10 cellular contexts compared by ENCODE assay signal in genomic region chr17:64503821-64504768, GRCh38. TPM values are rescaled to one million over a fixed set of nuclear protein-coding genes. Genes with fewer than 3 reads are reported as not detected.
DNase-seq lines count a peak whose midpoint lies in the region; ATAC-seq, FAIRE-seq and TF ChIP-seq lines count a peak whose summit lies in the region.
"Had no signal": no experiment of that assay in that cellular context is flagged by ENCODE, and none has a peak within 500 bp of the region (broad histone marks: within the 10 kb centered on the region; RNA-seq: fewer than 3 reads in every experiment).

No MANE protein-coding gene starts in this region.

- peak overlapping the region; percentile 95 for H3K4me3 Mint-ChIP-seq in activated CD4-positive, alpha-beta T cell treated with anti-CD3 and anti-CD28 coated beads, Interleukin-2, amount 10 ng/mL, durations not matched to agents 7 days and 5 days
- peak overlapping the region; percentile 94 for H3K4me3 Mint-ChIP-seq in astrocyte (ENCODE audit: unreplicated experiment)

- no peak overlapping the region for H2AFZ ChIP-seq in astrocyte (ENCODE audit: low read depth, low read length)

- H3K36me3 ChIP-seq in astrocyte (ENCODE audit: insufficient read depth, low read length) (peaks cover 56% of the 10 kb centered on the region), liver (ENCODE audit: control insufficient read depth in 4 of 4, insufficient read depth in 3 of 4, low read depth in 1 of 4, low read length in 3 of 4) (peaks cover 12 to 60% (median 50%) of the 10 kb centered on the region in 4 donors), thyroid gland (peaks cover 54 to 57% of the 10 kb centered on the region in 2 donors)

- intact Hi-C loops in thyroid gland (cut with DNase I) = loop anchor here (5.0 kb wide), 1 partner anchor 143 kb away; no protein-coding TSS in a partner anchor

- DNase-seq in activated CD4-positive, alpha-beta T cell treated with anti-CD3 and anti-CD28 coated beads, Interleukin-2, amount 10 ng/mL, durations not matched to agents 7 days and 5 days = no peak
- DNase-seq in activated CD4-positive, alpha-beta T cell treated with anti-CD3 and anti-CD28 coated beads for 4 hours = no peak
- DNase-seq in astrocyte (ENCODE audit: low read depth) = no peak
- no peak for DNase-seq in thyroid gland
- DNase-seq in NCI-H748 treated with DMSO at 0.1 percent for 48 hours (lab: John Stamatoyannopoulos, UW) = no peak
- DNase-seq in DMS53 (lab: John Stamatoyannopoulos, UW) = no peak

- H3K4me1 ChIP-seq in astrocyte (ENCODE audit: insufficient read depth, low read length) (peaks cover 38% of the 10 kb centered on the region), liver (ENCODE audit: control insufficient read depth in 4 of 4, insufficient read depth in 4 of 4, low read length in 3 of 4) (peaks cover 5 to 52% (median 36%) of the 10 kb centered on the region in 4 donors), thyroid gland (peaks cover 13 to 49% of the 10 kb centered on the region in 2 donors)

- H3K27me3 ChIP-seq in astrocyte (ENCODE audit: insufficient read depth, low read length) (no peaks in the 10 kb centered on the region), liver (ENCODE audit: control insufficient read depth in 4 of 4, insufficient read depth in 4 of 4, low read length in 3 of 4) (no peaks in the 10 kb centered on the region), thyroid gland (no peaks in the 10 kb centered on the region)

- H3K9me3 ChIP-seq in astrocyte (ENCODE audit: insufficient read depth, low read depth, low read length) (no peaks in the 10 kb centered on the region), liver (ENCODE audit: control insufficient read depth in 4 of 4, low read length in 3 of 4) (no peaks in the 10 kb centered on the region), thyroid gland (no peaks in the 10 kb centered on the region)

- 37% methylated on average over 7 of the region's 7 CpGs for WGBS in liver
- WGBS in thyroid gland, 2 donors = 27 to 30% methylated on average over 7 of the region's 7 CpGs

- peaks cover 66% of the 10 kb centered on the region for H3K4me1 Mint-ChIP-seq in activated CD4-positive, alpha-beta T cell treated with anti-CD3 and anti-CD28 coated beads, Interleukin-2, amount 10 ng/mL, durations not matched to agents 7 days and 5 days
- H3K4me1 Mint-ChIP-seq in astrocyte (ENCODE audit: low read depth, unreplicated experiment) = peaks cover 41% of the 10 kb centered on the region

- H3K4me3 ChIP-seq in astrocyte (ENCODE audit: insufficient read depth, low read depth, low read length) = peak overlapping the region; percentile 100
- peak overlapping the region; percentile 64 to 99 (median 99) for H3K4me3 ChIP-seq in liver (ENCODE audit: low read depth in 1 of 3, low read length in 3 of 3)
- H3K4me3 ChIP-seq in thyroid gland (replicated peaks in 1 of 3) = peak overlapping the region; percentile 94 to 99 (median 97)

- H3K79me2 ChIP-seq in astrocyte (ENCODE audit: insufficient read depth, low read length) = peaks cover 93% of the 10 kb centered on the region

- H3K9me3 Mint-ChIP-seq in activated CD4-positive, alpha-beta T cell treated with anti-CD3 and anti-CD28 coated beads, Interleukin-2, amount 10 ng/mL, durations not matched to agents 7 days and 5 days = no peaks in the 10 kb centered on the region
- H3K9me3 Mint-ChIP-seq in astrocyte (ENCODE audit: unreplicated experiment) = no peaks in the 10 kb centered on the region

- no peak for ATAC-seq in GM21576 (IDR thresholded peaks at IDR 0.05; ENCODE audit: unreplicated experiment)

- TF ChIP-seq CTCF in astrocyte (IDR thresholded peaks at IDR 0.05; ENCODE audit: insufficient read depth, low read depth, low read length) = no peak
- TF ChIP-seq CTCF in liver (IDR thresholded peaks at IDR 0.05; ENCODE audit: low read depth, low read length, missing input control) = no peak
- TF ChIP-seq CTCF in thyroid gland (IDR thresholded peaks at IDR 0.05) = no peak

- FAIRE-seq in astrocyte (lab: Jason Lieb, UNC) = no peak
- FAIRE-seq: endometrium, HTR-8/SVneo had no signal

- H4K20me1 ChIP-seq in astrocyte (ENCODE audit: insufficient read depth, low read length) = peaks cover 86% of the 10 kb centered on the region

- H3K4me2 ChIP-seq in astrocyte (ENCODE audit: low read length) = peak overlapping the region; percentile 90

- no peaks in the 10 kb centered on the region for H3K27me3 Mint-ChIP-seq in activated CD4-positive, alpha-beta T cell treated with anti-CD3 and anti-CD28 coated beads, Interleukin-2, amount 10 ng/mL, durations not matched to agents 7 days and 5 days
- H3K27me3 Mint-ChIP-seq in astrocyte (ENCODE audit: low read depth, unreplicated experiment) = no peaks in the 10 kb centered on the region

- H3K9ac ChIP-seq in astrocyte (ENCODE audit: low read length) = peak overlapping the region; percentile 100
- H3K9ac ChIP-seq in liver (ENCODE audit: low read depth in 1 of 2, low read length in 2 of 2) = peak overlapping the region; percentile 99

- peak overlapping the region; percentile 100 for H3K27ac Mint-ChIP-seq in activated CD4-positive, alpha-beta T cell treated with anti-CD3 and anti-CD28 coated beads, Interleukin-2, amount 10 ng/mL, durations not matched to agents 7 days and 5 days
- H3K27ac Mint-ChIP-seq in astrocyte (ENCODE audit: unreplicated experiment) = peak overlapping the region; percentile 96

- POLR2A ChIA-PET in activated CD4-positive, alpha-beta T cell treated with anti-CD3 and anti-CD28 coated beads, Interleukin-2, amount 10 ng/mL, durations not matched to agents 7 days and 5 days (lab: Charles Lee) = no interaction called here

- H3K27ac ChIP-seq in astrocyte (ENCODE audit: low read depth, low read length) (peak overlapping the region; percentile 99), liver (ENCODE audit: low read depth in 1 of 2, low read length in 2 of 2) (peak overlapping the region; percentile 98 to 100), thyroid gland (peak overlapping the region in 2 of 3 donors; percentile 99 to 100)

- TF ChIP-seq POLR2A in thyroid gland (IDR thresholded peaks at IDR 0.05) = no peak

- peaks cover 70% of the 10 kb centered on the region for H3K36me3 Mint-ChIP-seq in activated CD4-positive, alpha-beta T cell treated with anti-CD3 and anti-CD28 coated beads, Interleukin-2, amount 10 ng/mL, durations not matched to agents 7 days and 5 days (ENCODE audit: low read depth)
- H3K36me3 Mint-ChIP-seq in astrocyte (ENCODE audit: low read depth, unreplicated experiment) = peaks cover 20% of the 10 kb centered on the region

- CTCF ChIA-PET in activated CD4-positive, alpha-beta T cell treated with anti-CD3 and anti-CD28 coated beads, Interleukin-2, amount 10 ng/mL, durations not matched to agents 7 days and 5 days (lab: Charles Lee) = interaction anchor here (1.2 to 3.0 kb wide), 2 partner anchors 12 to 13 kb away, joined by 4 to 29 read pairs; no protein-coding TSS in a partner anchor

- no peak for TF ChIP-seq RAD21 in liver (IDR thresholded peaks at IDR 0.05)

TF ChIP-seq in liver, 16 proteins besides CTCF, POLR2A, EP300 and RAD21:
- TF ChIP-seq SP1 (IDR thresholded peaks at IDR 0.05) (no peak), GABPA (IDR thresholded peaks at IDR 0.05 in 1 of 2, conservative IDR thresholded peaks at IDR 0.05 in 1 of 2) (no peak)

RNA-seq across cellular contexts. Expression of gene DDX5, which starts 2.0 kb away (rescaled TPM):
- 100 to 1,000 TPM; 797 to 802 TPM for total RNA-seq in activated CD4-positive, alpha-beta T cell treated with anti-CD3 and anti-CD28 coated beads, Interleukin-2, amount 10 ng/mL, durations not matched to agents 7 days and 5 days
- total RNA-seq in astrocyte (549 and 555 TPM in 2 replicates), liver (100 to 1,000 TPM; 165 to 357 TPM), thyroid gland (1,000 to 10,000 TPM in 3 of 4 donors, 100 to 1,000 TPM in 1; 895 to 1,792 (median 1,570) TPM)
- 100 to 1,000 TPM; 249 to 329 TPM for polyA plus RNA-seq in liver

RNA-seq across cellular contexts. Expression of gene CEP95, which starts 2.7 kb away (rescaled TPM):
- 10 to 100 TPM; 45.4 to 48.1 TPM for total RNA-seq in activated CD4-positive, alpha-beta T cell treated with anti-CD3 and anti-CD28 coated beads, Interleukin-2, amount 10 ng/mL, durations not matched to agents 7 days and 5 days
- total RNA-seq in astrocyte = 29.7 and 35.2 TPM in 2 replicates
- total RNA-seq in liver = 10 to 100 TPM; 13.9 to 23.3 TPM
- 1 to 10 TPM; 5.3 to 8.1 TPM for polyA plus RNA-seq in liver
- 10 to 100 TPM; 62.6 to 91.3 (median 75.8) TPM for total RNA-seq in thyroid gland

RNA-seq across cellular contexts. Expression of gene POLG2, which starts 7.2 kb away (rescaled TPM):
- 10 to 100 TPM; 36.6 to 37.5 TPM for total RNA-seq in activated CD4-positive, alpha-beta T cell treated with anti-CD3 and anti-CD28 coated beads, Interleukin-2, amount 10 ng/mL, durations not matched to agents 7 days and 5 days
- total RNA-seq in astrocyte (13.7 and 16.2 TPM in 2 replicates), liver (1 to 10 TPM; 8.0 TPM), thyroid gland (10 to 100 TPM; 10.6 to 15.0 (median 13.1) TPM)
- 1 to 10 TPM; 3.0 to 5.1 TPM for polyA plus RNA-seq in liver

RNA-seq across cellular contexts. Expression of gene MILR1, which starts 55.2 kb away (rescaled TPM):
- total RNA-seq in activated CD4-positive, alpha-beta T cell treated with anti-CD3 and anti-CD28 coated beads, Interleukin-2, amount 10 ng/mL, durations not matched to agents 7 days and 5 days = under 1 TPM in 1 of 2 experiments, not detected in 1; 0.27 TPM
- total RNA-seq in astrocyte (0.91 and 1.9 TPM in 2 replicates), liver (1 to 10 TPM; 2.5 to 3.8 TPM), thyroid gland (10 to 100 TPM in 1 of 4 donors, 1 to 10 TPM in 2, not detected in 1; 2.3 to 14.6 (median 6.8) TPM)
- polyA plus RNA-seq in liver = 1 to 10 TPM; 1.2 to 1.4 TPM
